8 cellular contexts compared by ENCODE assay signal in the genomic region with DNA sequence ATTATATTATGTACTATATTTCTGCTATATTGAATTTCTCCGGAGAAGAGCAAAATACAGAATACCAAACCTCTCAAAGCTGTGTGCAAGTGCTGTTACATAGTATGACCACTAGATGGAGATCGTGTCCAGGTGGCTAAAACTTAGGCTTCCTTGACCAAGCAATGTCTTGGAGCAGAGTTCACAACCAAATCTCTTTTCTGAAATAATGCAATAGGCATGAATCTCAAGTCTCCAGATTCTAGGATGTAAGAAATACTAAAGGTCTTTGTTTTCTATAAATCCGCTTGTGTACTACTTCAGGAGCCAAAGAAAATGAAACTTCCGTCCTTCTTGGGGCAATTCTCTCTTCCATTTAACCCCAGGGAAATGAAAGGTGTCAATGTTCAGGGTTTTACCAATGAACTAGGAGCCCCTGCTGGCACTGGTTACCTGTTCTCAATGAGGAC.
DNase-seq lines count a peak whose midpoint lies in the region; ATAC-seq and TF ChIP-seq lines count a peak whose summit lies in the region.

No MANE protein-coding gene starts in this region.

- no peak overlapping the region for H3K4me3 ChIP-seq in vagina

- H3K9me3 ChIP-seq in vagina = no peaks in the 10 kb centered on the region

- CTCF ChIA-PET in GM10248 (lab: Yijun Ruan, JAX) = interaction anchor here (0.6 to 6.9 kb wide), 18 partner anchors 9 to 528 kb away, joined by 3 to 86 read pairs (median 6); no protein-coding TSS in a partner anchor

- POLR2A ChIA-PET in GM10248 (lab: Yijun Ruan, JAX) = no interaction called here

- ATAC-seq in HG03439 (IDR thresholded peaks at IDR 0.05; ENCODE audit: unreplicated experiment) (peak; percentile 75), HG02973 (IDR thresholded peaks at IDR 0.05; ENCODE audit: unreplicated experiment) (no peak)

- H3K27ac ChIP-seq in vagina = no peak overlapping the region

- DNase-seq in A172 (ENCODE audit: low spot score) (peak; percentile 73), GM10248 (ENCODE audit: extremely low spot score) (peak; percentile 58), NCI-H82 (lab: John Stamatoyannopoulos, UW) (peak; percentile 65), cerebellum (ENCODE audit: low spot score) (peak; percentile 59), left kidney (ENCODE audit: low read depth, low spot score) (peak; percentile 75), vagina (ENCODE audit: extremely low spot score in 2 of 2) (no peak)

- TF ChIP-seq POLR2A in vagina (IDR thresholded peaks at IDR 0.05) = no peak

- intact Hi-C loops in vagina (cut with DNase I) = loop anchor here (5.0 kb wide), 1 partner anchor 428 kb away; no protein-coding TSS in a partner anchor

- TF ChIP-seq CTCF in GM10248 (IDR thresholded peaks at IDR 0.05; ENCODE audit: control extremely low read depth, extremely low read depth, low read depth, missing control alignments) (peak; percentile 91), vagina (IDR thresholded peaks at IDR 0.05) (peak; percentile 72 to 83 (median 82))

- H3K4me1 ChIP-seq in vagina = no peaks in the 10 kb centered on the region

- no peaks in the 10 kb centered on the region for H3K36me3 ChIP-seq in vagina

- no peaks in the 10 kb centered on the region for H3K27me3 ChIP-seq in vagina

Comparison
In these comparisons a context has a peak if more than half of its experiments do, and no peak if none do; other contexts are left out.
1. DNase-seq: peak in A172 (single experiment), GM10248 (single experiment), NCI-H82 (single experiment), cerebellum (single experiment) and left kidney (single experiment); none in vagina (0 of 2).